16 cellular contexts compared by ENCODE assay signal in the genomic region with DNA sequence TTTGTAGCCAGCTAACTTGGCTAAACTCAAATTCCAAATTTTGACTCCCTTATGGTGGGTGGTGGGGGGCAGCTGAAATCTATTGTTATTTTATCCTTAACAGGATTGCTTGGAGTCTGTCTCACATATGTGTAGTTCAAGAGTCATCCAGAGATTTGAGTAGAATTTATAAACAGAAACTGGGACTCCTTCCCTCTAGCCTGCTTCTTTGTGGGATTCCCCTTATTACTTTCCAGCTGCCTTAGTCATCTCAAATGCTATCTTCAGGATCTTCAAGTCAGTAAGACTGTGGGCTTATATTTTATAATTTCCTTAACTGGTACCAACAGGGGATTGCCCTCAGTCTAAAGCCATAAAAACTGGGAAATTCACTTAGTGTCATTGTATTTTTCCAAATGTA. TPM values are rescaled to one million over a fixed set of nuclear protein-coding genes. Genes with fewer than 3 reads are reported as not detected.
DNase-seq lines count a peak whose midpoint lies in the region; ATAC-seq and TF ChIP-seq lines count a peak whose summit lies in the region.
"Had no signal": no experiment of that assay in that cellular context is flagged by ENCODE, and none has a peak within 500 bp of the region (broad histone marks: within the 10 kb centered on the region; RNA-seq: fewer than 3 reads in every experiment).

No MANE protein-coding gene starts in this region.

- H3K4me2 ChIP-seq in mesendoderm (ENCODE audit: low read length): no peak overlapping the region
- H3K4me2 ChIP-seq: hepatocyte had no signal

- no peak overlapping the region for H2BK15ac ChIP-seq in mesendoderm (replicated peaks; ENCODE audit: low read depth)

- no TSS peak for BruUV-seq in Panc1 (replicated peaks; lab: Mats Ljungman, UMichigan)

- H3K4me1 ChIP-seq in Panc1 (ENCODE audit: control insufficient read depth, insufficient read depth, low read length): no peaks in the 10 kb centered on the region
- no peaks in the 10 kb centered on the region for H3K4me1 ChIP-seq in mesendoderm (ENCODE audit: control insufficient read depth, low read depth, low read length)
- no peaks in the 10 kb centered on the region for H3K4me1 ChIP-seq in CD4-positive, alpha-beta memory T cell (ENCODE audit: insufficient read depth, low read length)

- intact Hi-C loops in Panc1 (cut with micrococcal nuclease; ENCODE audit: unreplicated experiment) (no loop called here), posterior vena cava (cut with DNase I) (no loop called here)
- intact Hi-C loops in CD4-positive, alpha-beta memory T cell (cut with micrococcal nuclease): no loop called here

- H3K27ac ChIP-seq in Panc1 (ENCODE audit: low read length) (no peak overlapping the region), epithelial cell of prostate (no peak overlapping the region), mesendoderm (ENCODE audit: low read depth, low read length) (no peak overlapping the region)
- no peak overlapping the region for H3K27ac ChIP-seq in CD4-positive, alpha-beta memory T cell (ENCODE audit: low read depth, low read length)
- H3K27ac ChIP-seq: C4-2B, hepatocyte, ovary, VCaP had no signal

- POLR2A ChIA-PET in Panc1 (lab: Charles Lee): no interaction called here
- POLR2A ChIA-PET in CD4-positive, alpha-beta memory T cell (lab: Charles Lee; ENCODE audit: partially characterized antibody): interaction anchor here (0.7 kb wide), 1 partner anchor 1146 kb away, joined by 3 read pairs; no protein-coding TSS in a partner anchor

- no peaks in the 10 kb centered on the region for H3K79me1 ChIP-seq in mesendoderm (ENCODE audit: low read length)

- H3K27me3 Mint-ChIP-seq in CD4-positive, alpha-beta memory T cell: no peaks in the 10 kb centered on the region
- H3K27me3 Mint-ChIP-seq: activated naive CD8-positive, alpha-beta T cell treated with anti-CD3 and anti-CD28 coated beads, Interleukin-2, amount 10 ng/mL, durations not matched to agents 7 days and 5 days had no signal

- H3K56ac ChIP-seq in mesendoderm (ENCODE audit: low read length): no peak overlapping the region

- CTCF ChIA-PET in Panc1 (lab: Charles Lee): no interaction called here
- CTCF ChIA-PET in CD4-positive, alpha-beta memory T cell (lab: Charles Lee; ENCODE audit: partially characterized antibody): no interaction called here

- no peak overlapping the region for H4K8ac ChIP-seq in mesendoderm (ENCODE audit: low read depth, low read length)

- no peaks in the 10 kb centered on the region for H3K79me2 ChIP-seq in mesendoderm (ENCODE audit: control insufficient read depth, insufficient read depth, low read length)
- H3K79me2 ChIP-seq: hepatocyte had no signal

- no peak overlapping the region for H2AK5ac ChIP-seq in mesendoderm (ENCODE audit: low read length)

- no peak overlapping the region for H3K18ac ChIP-seq in mesendoderm (ENCODE audit: low read length)

- H3K36me3 ChIP-seq in Panc1 (ENCODE audit: control insufficient read depth, insufficient read depth, low read length) (peaks cover 5% of the 10 kb centered on the region), mesendoderm (ENCODE audit: control insufficient read depth, insufficient read depth, low read length) (no peaks in the 10 kb centered on the region)
- peaks cover 14% of the 10 kb centered on the region for H3K36me3 ChIP-seq in CD4-positive, alpha-beta memory T cell (ENCODE audit: insufficient read depth, low read length)
- H3K36me3 ChIP-seq: ovary had no signal

- ATAC-seq in Panc1 (peak; percentile 71), omental fat pad (ENCODE audit: low FRiP score) (peak; percentile 70)

- no peak overlapping the region for H2BK5ac ChIP-seq in mesendoderm (ENCODE audit: low read length)

- H3K4me3 Mint-ChIP-seq in CD4-positive, alpha-beta memory T cell: no peak overlapping the region
- H3K4me3 Mint-ChIP-seq: activated naive CD8-positive, alpha-beta T cell treated with anti-CD3 and anti-CD28 coated beads, Interleukin-2, amount 10 ng/mL, durations not matched to agents 7 days and 5 days had no signal

- H3K23ac ChIP-seq in mesendoderm (ENCODE audit: low read length): no peak overlapping the region

- no peaks in the 10 kb centered on the region for H3K27me3 ChIP-seq in Panc1 (ENCODE audit: control insufficient read depth, insufficient read depth, low read length)
- no peaks in the 10 kb centered on the region for H3K27me3 ChIP-seq in mesendoderm (ENCODE audit: insufficient read depth, low read length, poor library complexity)
- no peaks in the 10 kb centered on the region for H3K27me3 ChIP-seq in CD4-positive, alpha-beta memory T cell (ENCODE audit: insufficient read depth, low read length)
- H3K27me3 ChIP-seq: hepatocyte, ovary had no signal

- H2BK120ac ChIP-seq in mesendoderm (ENCODE audit: low read depth, low read length): no peak overlapping the region

- no peaks in the 10 kb centered on the region for H3K9me3 ChIP-seq in Panc1 (ENCODE audit: control insufficient read depth, insufficient read depth, low read depth, low read length)
- no peaks in the 10 kb centered on the region for H3K9me3 ChIP-seq in CD4-positive, alpha-beta memory T cell (ENCODE audit: control insufficient read depth in 1 of 2, low read length in 2 of 2)
- H3K9me3 ChIP-seq: ovary had no signal

- H3K36me3 Mint-ChIP-seq in CD4-positive, alpha-beta memory T cell: peaks cover 66 to 76% of the 10 kb centered on the region in 2 donors

- no peak overlapping the region for H4K5ac ChIP-seq in mesendoderm (ENCODE audit: low read length)

- DNase-seq in AG10803 (ENCODE audit: low read depth) (peak; percentile 74), Panc1 (ENCODE audit: low read depth, low spot score) (no peak), epithelial cell of prostate (ENCODE audit: low read depth, low spot score) (peak; percentile 22), omental fat pad (ENCODE audit: low spot score) (no peak), mesendoderm (no peak), posterior vena cava (ENCODE audit: low spot score) (no peak), GM13976 (ENCODE audit: low spot score) (no peak)
- DNase-seq in CD4-positive, alpha-beta memory T cell: no peak
- DNase-seq: activated naive CD8-positive, alpha-beta T cell treated with anti-CD3 and anti-CD28 coated beads, Interleukin-2, amount 10 ng/mL, durations not matched to agents 7 days and 5 days; effector CD8-positive, alpha-beta T cell; NCI-H1436 treated with DMSO at 0.1 percent for 48 hours; NCI-H774; ovary had no signal

- peaks cover 0 to 10% (median 1%) of the 10 kb centered on the region in 8 donors for H3K9me3 Mint-ChIP-seq in CD4-positive, alpha-beta memory T cell

- TF ChIP-seq CTCF in AG10803 (conservative IDR thresholded peaks at IDR 0.05; ENCODE audit: low read length): no peak
- no peak for TF ChIP-seq CTCF in Panc1 (IDR thresholded peaks at IDR 0.05)
- no peak for TF ChIP-seq CTCF in omental fat pad (IDR thresholded peaks at IDR 0.05)
- no peak for TF ChIP-seq CTCF in GM13976 (IDR thresholded peaks at IDR 0.05; ENCODE audit: borderline replicate concordance, control extremely low read depth, extremely low read depth, insufficient read depth, missing control alignments)

- H3K4me3 ChIP-seq in AG10803 (ENCODE audit: low read length) (no peak overlapping the region), Panc1 (ENCODE audit: low read depth in 2 of 2, low read length in 2 of 2) (no peak overlapping the region), mesendoderm (ENCODE audit: low read length) (no peak overlapping the region)
- H3K4me3 ChIP-seq in CD4-positive, alpha-beta memory T cell (ENCODE audit: low read length in 2 of 2): no peak overlapping the region
- H3K4me3 ChIP-seq: hepatocyte, ovary had no signal

- H3K4me1 Mint-ChIP-seq in CD4-positive, alpha-beta memory T cell: peaks cover 0 to 2% (median 0%) of the 10 kb centered on the region in 4 donors

- H3K9ac ChIP-seq in mesendoderm (ENCODE audit: low read length): no peak overlapping the region

- in situ Hi-C loops in Panc1 (cut with HindIII; ENCODE audit: low pct_unique_long_range_greater_than_20kb, low sequenced_read_pairs): no loop called here
- in situ Hi-C loops in GM13976 (cut with MboI; ENCODE audit: low sequenced_read_pairs, unreplicated experiment): no loop called here

- peak overlapping the region in 2 of 7 donors; percentile 23 to 60 for H3K27ac Mint-ChIP-seq in CD4-positive, alpha-beta memory T cell
- H3K27ac Mint-ChIP-seq: activated naive CD8-positive, alpha-beta T cell treated with anti-CD3 and anti-CD28 coated beads, Interleukin-2, amount 10 ng/mL, durations not matched to agents 7 days and 5 days had no signal

- H3K4ac ChIP-seq in mesendoderm (ENCODE audit: low read depth, low read length): no peak overlapping the region

RNA-seq across cellular contexts. Expression of gene NNT, which starts 55.5 kb away (rescaled TPM):
- 78.7 TPM for total RNA-seq in Panc1 (2021; ENCODE audit: unreplicated experiment)
- polyA plus RNA-seq in Panc1 (2012; ENCODE audit: insufficient read length): 27.1 TPM
- total RNA-seq in omental fat pad: 10 to 100 TPM; 47.0 to 68.5 (median 60.8) TPM
- polyA plus RNA-seq in mesendoderm (2013, experiment 1 of 2): 7.2 TPM
- polyA plus RNA-seq in mesendoderm (2013, experiment 2 of 2): 7.0 TPM
- 10 to 100 TPM; 62.4 to 65.1 TPM for total RNA-seq in posterior vena cava
- 10 to 100 TPM; 56.1 to 57.6 TPM for total RNA-seq in CD4-positive, alpha-beta memory T cell
- polyA plus RNA-seq in CD4-positive, alpha-beta memory T cell: 10 to 100 TPM; 47.0 to 74.7 TPM

Comparison
In these comparisons a context has a peak if more than half of its experiments do, and no peak if none do; other contexts are left out.
1. DNase-seq: peak in AG10803 (single experiment) and epithelial cell of prostate (single experiment); none in Panc1 (single experiment), omental fat pad (single experiment), mesendoderm (single experiment), posterior vena cava (single experiment), CD4-positive, alpha-beta memory T cell (0 of 5) and GM13976 (single experiment).